ENCODE assay signal across 11 cellular contexts in the genomic region with DNA sequence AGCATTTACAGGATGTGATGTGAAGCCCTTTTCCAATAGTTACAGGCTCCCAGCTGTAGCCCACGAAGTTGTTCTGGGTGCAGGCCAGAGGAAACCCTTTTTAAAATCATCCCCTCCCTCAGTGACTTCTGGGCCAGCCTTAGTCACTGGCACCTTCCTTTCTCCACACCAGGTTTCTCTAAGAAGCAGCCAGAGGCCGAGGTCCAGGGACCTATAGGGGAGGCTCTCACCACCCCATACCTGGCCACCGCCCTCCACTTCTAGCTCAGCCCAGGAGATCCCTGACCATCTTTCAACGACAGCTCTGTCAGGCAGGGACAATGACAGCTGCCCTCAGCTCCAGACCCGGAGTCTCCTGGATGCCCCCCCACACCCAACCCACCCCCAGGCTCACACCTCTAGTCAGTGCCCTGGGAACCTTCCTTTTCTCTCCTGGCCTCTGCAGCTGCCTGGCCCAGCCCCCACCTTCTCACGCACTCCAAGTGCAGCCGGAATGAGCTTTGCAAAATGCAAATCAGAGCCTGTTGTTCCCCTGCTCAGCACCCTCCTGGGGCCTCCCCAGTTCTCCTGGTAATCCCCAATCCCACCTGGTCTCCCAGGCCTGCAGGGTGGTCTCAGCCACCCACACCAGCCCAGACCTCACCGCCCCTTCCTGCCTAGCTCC. TPM values are rescaled to one million over a fixed set of nuclear protein-coding genes. Genes with fewer than 3 reads are reported as not detected.
DNase-seq lines count a peak whose midpoint lies in the region; ATAC-seq and TF ChIP-seq lines count a peak whose summit lies in the region.
"Had no signal": no experiment of that assay in that cellular context is flagged by ENCODE, and none has a peak within 500 bp of the region (broad histone marks: within the 10 kb centered on the region; RNA-seq: fewer than 3 reads in every experiment).

No MANE protein-coding gene starts in this region.

- H3K9me3 ChIP-seq in suprapubic skin, result no peaks in the 10 kb centered on the region
- H3K9me3 ChIP-seq: upper lobe of left lung had no signal

- H3K27me3 ChIP-seq in suprapubic skin, result peaks cover 8% of the 10 kb centered on the region
- H3K27me3 ChIP-seq: upper lobe of left lung had no signal

- WGBS in suprapubic skin, result 71% methylated on average over 8 of the region's 8 CpGs

- H3K27ac Mint-ChIP-seq in glutamatergic neuron (ENCODE audit: unreplicated experiment), result no peak overlapping the region
- no peak overlapping the region for H3K27ac Mint-ChIP-seq in HFFc6

- no peaks in the 10 kb centered on the region for H3K36me3 ChIP-seq in suprapubic skin
- H3K36me3 ChIP-seq: upper lobe of left lung had no signal

- H3K27me3 Mint-ChIP-seq in glutamatergic neuron (ENCODE audit: unreplicated experiment) (peaks cover 13% of the 10 kb centered on the region), HFFc6 (ENCODE audit: insufficient read depth) (peaks cover 41% of the 10 kb centered on the region)

- H3K4me1 ChIP-seq in suprapubic skin, result peaks cover 3% of the 10 kb centered on the region

- TF ChIP-seq POLR2A in suprapubic skin (IDR thresholded peaks at IDR 0.05), result no peak

- H3K9me3 Mint-ChIP-seq in glutamatergic neuron (ENCODE audit: unreplicated experiment) (peaks cover 4% of the 10 kb centered on the region), HFFc6 (no peaks in the 10 kb centered on the region)

- H3K36me3 Mint-ChIP-seq in glutamatergic neuron (ENCODE audit: unreplicated experiment) (no peaks in the 10 kb centered on the region), HFFc6 (ENCODE audit: low read depth) (no peaks in the 10 kb centered on the region)

- no peak for TF ChIP-seq CTCF in glutamatergic neuron (IDR thresholded peaks at IDR 0.05; ENCODE audit: partially characterized antibody, unreplicated experiment)
- TF ChIP-seq CTCF in foreskin fibroblast (IDR thresholded peaks at IDR 0.05; ENCODE audit: low read depth, low read length), result no peak
- TF ChIP-seq CTCF in HFFc6 (IDR thresholded peaks at IDR 0.05), result no peak
- no peak for TF ChIP-seq CTCF in suprapubic skin (IDR thresholded peaks at IDR 0.05)

- ATAC-seq in GM21576 (IDR thresholded peaks at IDR 0.05; ENCODE audit: unreplicated experiment) (peak; percentile 70), HG02973 (IDR thresholded peaks at IDR 0.05; ENCODE audit: unreplicated experiment) (no peak)

- H3K4me3 Mint-ChIP-seq in glutamatergic neuron (ENCODE audit: unreplicated experiment), result peak overlapping the region; percentile 55
- no peak overlapping the region for H3K4me3 Mint-ChIP-seq in HFFc6

- no peak overlapping the region for H3K4me3 ChIP-seq in foreskin fibroblast (ENCODE audit: low read depth in 1 of 2, low read length in 2 of 2)
- no peak overlapping the region for H3K4me3 ChIP-seq in suprapubic skin
- H3K4me3 ChIP-seq: upper lobe of left lung had no signal

- H3K27ac ChIP-seq in suprapubic skin, result no peak overlapping the region
- H3K27ac ChIP-seq: upper lobe of left lung had no signal

- DNase-seq in COLO668 (lab: John Stamatoyannopoulos, UW; ENCODE audit: unreplicated experiment) (peak; percentile 19), NAMALWA (ENCODE audit: low spot score) (peak; percentile 49), glutamatergic neuron (no peak), foreskin fibroblast (no peak), HFFc6 (no peak), suprapubic skin (ENCODE audit: low spot score in 2 of 2) (no peak)
- DNase-seq: AML-193, NCI-H2081 treated with DMSO at 0.1 percent for 48 hours, upper lobe of left lung had no signal

- TF ChIP-seq EP300 in suprapubic skin (IDR thresholded peaks at IDR 0.05), result no peak

- peaks cover 9% of the 10 kb centered on the region for H3K4me1 Mint-ChIP-seq in glutamatergic neuron (ENCODE audit: low read depth, unreplicated experiment)
- H3K4me1 Mint-ChIP-seq in HFFc6 (ENCODE audit: low read depth), result peaks cover 10% of the 10 kb centered on the region

RNA-seq across cellular contexts. Expression of gene TESC, which starts 46.7 kb away (rescaled TPM):
- 0.93 TPM for total RNA-seq in glutamatergic neuron (ENCODE audit: unreplicated experiment)
- total RNA-seq in HFFc6 (2021; fragmentation: NEBNext Ultra II Directional; extraction: Animal tissue kit (Norgen Biotek cat#: 25700)), result not detected
- total RNA-seq in suprapubic skin, result 10 to 100 TPM in 3 of 4 donors, 1 to 10 TPM in 1; 7.2 to 21.9 (median 19.9) TPM

Comparison
In these comparisons a context has a peak if more than half of its experiments do, and no peak if none do; other contexts are left out.
1. DNase-seq: peak in COLO668 (single experiment) and NAMALWA (single experiment); none in glutamatergic neuron (single experiment), foreskin fibroblast (0 of 2), HFFc6 (single experiment) and suprapubic skin (0 of 2).